Comparison of ENCODE assay signal across 8 cellular contexts in the genomic region with DNA sequence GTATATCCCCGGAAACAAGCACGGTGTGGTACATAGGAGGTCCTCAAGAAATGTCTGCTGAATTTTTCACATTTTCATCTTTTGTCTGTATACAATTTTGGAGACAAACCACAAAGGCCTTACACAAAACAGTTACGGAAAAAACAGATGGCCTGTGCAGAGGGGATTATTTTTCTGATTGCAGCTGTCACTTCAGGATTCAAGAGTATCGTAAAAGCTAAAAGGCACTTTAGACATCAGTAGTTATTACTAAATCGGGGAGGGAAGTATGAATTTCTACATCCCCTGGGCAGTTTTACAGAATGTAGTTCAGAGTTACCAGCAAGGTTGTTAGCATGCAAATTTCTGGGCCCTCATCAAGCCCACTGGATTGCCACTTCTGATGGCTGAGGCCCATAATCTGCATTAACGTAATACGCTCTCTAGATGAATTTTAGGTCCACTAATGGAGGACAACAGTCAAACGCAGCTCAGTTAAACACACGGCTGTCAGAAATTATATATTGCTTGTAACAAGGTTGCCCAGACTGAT. TPM values are rescaled to one million over a fixed set of nuclear protein-coding genes. Genes with fewer than 3 reads are reported as not detected.
DNase-seq lines count a peak whose midpoint lies in the region; ATAC-seq and TF ChIP-seq lines count a peak whose summit lies in the region.

No MANE protein-coding gene starts in this region.

- DNase-seq in T-helper 1 cell: no peak
- peak in 1 of 2 experiments; percentile 60 for DNase-seq in SJCRH30
- DNase-seq in fibroblast of the aortic adventitia (ENCODE audit: low read depth): no peak
- DNase-seq in substantia nigra (lab: John Stamatoyannopoulos, UW): no peak
- DNase-seq in HK-2 (ENCODE audit: unreplicated experiment): no peak
- DNase-seq in hippocampal formation (lab: John Stamatoyannopoulos, UW): no peak

- H3K27me3 Mint-ChIP-seq in T-helper 1 cell treated with Interleukin-12 subunit alpha and Interleukin-12 subunit beta and Interleukin-4 antibody, amounts not matched to agents 30 μg/mL and 1 μg/mL, for 36 hours (ENCODE audit: low read depth): no peaks in the 10 kb centered on the region

- H3K27ac ChIP-seq in SJCRH30 (peak overlapping the region; percentile 52), substantia nigra (ENCODE audit: low read depth, low read length, poor library complexity, severe bottlenecking) (peak overlapping the region; percentile 31)

- H3K36me3 ChIP-seq in SJCRH30: peaks cover 16% of the 10 kb centered on the region; the same call in 1 of the 2 replicates

- peak overlapping the region; percentile 82 for H3K4me3 ChIP-seq in SJCRH30
- peak overlapping the region; percentile 75 for H3K4me3 ChIP-seq in fibroblast of the aortic adventitia (ENCODE audit: low read depth, low read length)

- no peaks in the 10 kb centered on the region for H3K9me3 Mint-ChIP-seq in T-helper 1 cell treated with Interleukin-12 subunit alpha and Interleukin-12 subunit beta and Interleukin-4 antibody, amounts not matched to agents 30 μg/mL and 1 μg/mL, for 36 hours

- peak overlapping the region; percentile 88 for H3K4me3 Mint-ChIP-seq in T-helper 1 cell treated with Interleukin-12 subunit alpha and Interleukin-12 subunit beta and Interleukin-4 antibody, amounts not matched to agents 30 μg/mL and 1 μg/mL, for 36 hours

- no peak for ATAC-seq in HG02763 (IDR thresholded peaks at IDR 0.05; ENCODE audit: unreplicated experiment)

- H3K27me3 ChIP-seq in SJCRH30: no peaks in the 10 kb centered on the region

- H3K9me3 ChIP-seq in SJCRH30 (replicated peaks): no peaks in the 10 kb centered on the region

- TF ChIP-seq CTCF in fibroblast of the aortic adventitia (IDR thresholded peaks at IDR 0.05; ENCODE audit: insufficient read depth, low read length): no peak

- peaks cover 79% of the 10 kb centered on the region for H3K4me1 Mint-ChIP-seq in T-helper 1 cell treated with Interleukin-12 subunit alpha and Interleukin-12 subunit beta and Interleukin-4 antibody, amounts not matched to agents 30 μg/mL and 1 μg/mL, for 36 hours (ENCODE audit: low read depth)

- H3K4me1 ChIP-seq in SJCRH30: peaks cover 7% of the 10 kb centered on the region; the same call in 1 of the 2 replicates

- H3K27ac Mint-ChIP-seq in T-helper 1 cell treated with Interleukin-12 subunit alpha and Interleukin-12 subunit beta and Interleukin-4 antibody, amounts not matched to agents 30 μg/mL and 1 μg/mL, for 36 hours: peak overlapping the region; percentile 92

- peaks cover 33% of the 10 kb centered on the region for H3K36me3 Mint-ChIP-seq in T-helper 1 cell treated with Interleukin-12 subunit alpha and Interleukin-12 subunit beta and Interleukin-4 antibody, amounts not matched to agents 30 μg/mL and 1 μg/mL, for 36 hours (ENCODE audit: low read depth)

RNA-seq across cellular contexts. Expression of a gene that starts 1.2 kb away (rescaled TPM):
- 50.3 and 54.6 TPM in 2 replicates for total RNA-seq in SJCRH30 (2014; rRNA removed; shearing (Covaris generic))
- total RNA-seq in fibroblast of the aortic adventitia (ENCODE audit: low replicate concordance): 7.5 and 32.7 TPM in 2 replicates
